In genomic region chr9:21801683-21802417, GRCh38 we compare ENCODE assay signal across 1 cellular context.
TF ChIP-seq lines count a peak whose summit lies in the region.

No MANE protein-coding gene starts in this region.

TF ChIP-seq in H1, 55 proteins besides CTCF, POLR2A, EP300 and RAD21 (continued from another document):
- TF ChIP-seq POLR2AphosphoS5 (IDR thresholded peaks at IDR 0.05; ENCODE audit: low read depth, low read length) (peak; percentile 28; the same call in 1 of the 2 replicates), BCL11A (IDR thresholded peaks at IDR 0.05; ENCODE audit: low read depth in 2 of 2, low read length in 2 of 2) (no peak), GTF2F1 (IDR thresholded peaks at IDR 0.05; ENCODE audit: borderline replicate concordance, low read depth, low read length) (no peak), MAFK (IDR thresholded peaks at IDR 0.05; ENCODE audit: low read depth, low read length) (no peak), MAX (IDR thresholded peaks at IDR 0.05) (0 out of 2 replicates have a peak, but pooled peaks have one; percentile 14)
